ENCODE assay signal across 8 cellular contexts in genomic region chr3:54146383-54147239, GRCh38. TPM values are rescaled to one million over a fixed set of nuclear protein-coding genes. Genes with fewer than 3 reads are reported as not detected.
DNase-seq lines count a peak whose midpoint lies in the region; ATAC-seq, FAIRE-seq and TF ChIP-seq lines count a peak whose summit lies in the region.

No MANE protein-coding gene starts in this region.

- no peak overlapping the region for H3K27ac Mint-ChIP-seq in neural crest cell (ENCODE audit: unreplicated experiment)
- no peak overlapping the region for H3K27ac Mint-ChIP-seq in activated T-cell treated with anti-CD3 and anti-CD28 coated beads, Interleukin-2, amount 50 U/mL, for 24 hours

- H3K36me3 ChIP-seq in GM23248 (ENCODE audit: low read depth), result no peaks in the 10 kb centered on the region

- H3K27ac ChIP-seq in A549 (no peak overlapping the region), GM23248 (no peak overlapping the region)

- H3K4me3 ChIP-seq in A549 (no peak overlapping the region), GM23248 (no peak overlapping the region), epithelial cell of esophagus (ENCODE audit: low read length) (no peak overlapping the region)

- ATAC-seq in A549, result peak; percentile 89 to 95

- no peak overlapping the region for H3K4me2 ChIP-seq in A549
- H3K4me2 ChIP-seq in GM23248 (ENCODE audit: unreplicated experiment), result no peak overlapping the region

- H3K4me1 ChIP-seq in A549, result no peaks in the 10 kb centered on the region
- no peaks in the 10 kb centered on the region for H3K4me1 ChIP-seq in GM23248 (ENCODE audit: insufficient read depth)

- H3K9me2 ChIP-seq in GM23248 (ENCODE audit: insufficient read depth), result no peaks in the 10 kb centered on the region

- no peak overlapping the region for H3K9ac ChIP-seq in GM23248

- TF ChIP-seq RAD21 in A549 (conservative IDR thresholded peaks at IDR 0.05 in 1 of 2, IDR thresholded peaks at IDR 0.05 in 1 of 2), result peak; percentile 64 to 74

- DNase-seq in A549 (ENCODE audit: low read depth in 1 of 2, low spot score in 1 of 2) (peak; percentile 27 to 36), GM23248 (peak; percentile 44), NCI-H774 (lab: John Stamatoyannopoulos, UW) (peak; percentile 25), epithelial cell of esophagus (ENCODE audit: low read depth) (no peak), neural crest cell (ENCODE audit: low read depth, low spot score) (peak; percentile 62), NCI-H2029 (lab: John Stamatoyannopoulos, UW) (no peak), T-helper 1 cell (no peak)
- no peak for DNase-seq in activated T-cell treated with anti-CD3 and anti-CD28 coated beads, Interleukin-2, amount 50 U/mL, for 24 hours

- TF ChIP-seq CTCF in A549 (IDR thresholded peaks at IDR 0.05) (peak; percentile 29), epithelial cell of esophagus (IDR thresholded peaks at IDR 0.05; ENCODE audit: insufficient read depth, low read depth, low read length, missing control alignments) (peak; percentile 36), neural crest cell (conservative IDR thresholded peaks at IDR 0.05) (peak; percentile 75)

- no peaks in the 10 kb centered on the region for H3K79me2 ChIP-seq in GM23248 (ENCODE audit: insufficient read depth)

- H3K4me1 Mint-ChIP-seq in neural crest cell, result peaks cover 11% of the 10 kb centered on the region
- H3K4me1 Mint-ChIP-seq in activated T-cell treated with anti-CD3 and anti-CD28 coated beads, Interleukin-2, amount 50 U/mL, for 24 hours (ENCODE audit: low read depth), result no peaks in the 10 kb centered on the region

- CTCF ChIA-PET in A549 (lab: Yijun Ruan, JAX), result interaction anchor here (0.8 to 2.2 kb wide), 6 partner anchors 9 to 261 kb away, joined by 3 to 11 read pairs (median 6); no protein-coding TSS in a partner anchor

- H3K27me3 ChIP-seq in GM23248 (replicated peaks; ENCODE audit: insufficient read depth), result no peaks in the 10 kb centered on the region; the same call in 1 of the 2 replicates

- no peaks in the 10 kb centered on the region for H3F3A ChIP-seq in GM23248 (ENCODE audit: insufficient read depth)

- no peaks in the 10 kb centered on the region for H3K36me3 Mint-ChIP-seq in neural crest cell (ENCODE audit: low read depth)
- no peaks in the 10 kb centered on the region for H3K36me3 Mint-ChIP-seq in activated T-cell treated with anti-CD3 and anti-CD28 coated beads, Interleukin-2, amount 50 U/mL, for 24 hours (ENCODE audit: low read depth)

- peaks cover 10% of the 10 kb centered on the region for H3K27me3 Mint-ChIP-seq in neural crest cell (ENCODE audit: low read depth)
- H3K27me3 Mint-ChIP-seq in activated T-cell treated with anti-CD3 and anti-CD28 coated beads, Interleukin-2, amount 50 U/mL, for 24 hours, result peaks cover 32% of the 10 kb centered on the region

- 23% methylated on average over 6 of the region's 15 CpGs for WGBS in A549 (ENCODE audit: missing lambda C conversion rate)
- 9 to 13% methylated on average over 15 of the region's 15 CpGs for WGBS in GM23248 (ENCODE audit: low coverage in 1 of 2, low lambda C conversion rate in 2 of 2, missing lambda C conversion rate in 2 of 2), 2 experiments

- POLR2A ChIA-PET in A549 (lab: Yijun Ruan, JAX), result no interaction called here

- no peaks in the 10 kb centered on the region for H3K9me3 ChIP-seq in A549
- no peaks in the 10 kb centered on the region for H3K9me3 ChIP-seq in GM23248 (ENCODE audit: low read depth)

- no peak for FAIRE-seq in A549 (lab: Jason Lieb, UNC)

- H3K9me3 Mint-ChIP-seq in neural crest cell, result no peaks in the 10 kb centered on the region
- no peaks in the 10 kb centered on the region for H3K9me3 Mint-ChIP-seq in activated T-cell treated with anti-CD3 and anti-CD28 coated beads, Interleukin-2, amount 50 U/mL, for 24 hours

- no peak for TF ChIP-seq EP300 in A549 (IDR thresholded peaks at IDR 0.05)

- in situ Hi-C loops in GM23248 (cut with MboI), result no loop called here

- no peaks in the 10 kb centered on the region for H4K20me1 ChIP-seq in GM23248 (ENCODE audit: insufficient read depth)

- no peak overlapping the region for H3K4me3 Mint-ChIP-seq in neural crest cell
- H3K4me3 Mint-ChIP-seq in activated T-cell treated with anti-CD3 and anti-CD28 coated beads, Interleukin-2, amount 50 U/mL, for 24 hours, result no peak overlapping the region

- no peak for TF ChIP-seq POLR2A in A549 (IDR thresholded peaks at IDR 0.05; ENCODE audit: low read length)

- H2AFZ ChIP-seq in GM23248, result no peak overlapping the region

TF ChIP-seq in A549, 52 proteins besides CTCF, POLR2A, EP300 and RAD21:
- TF ChIP-seq HDAC2 (IDR thresholded peaks at IDR 0.05) (no peak), SMC3 (IDR thresholded peaks at IDR 0.05) (peak; percentile 31)

RNA-seq across cellular contexts. Expression of gene CACNA2D3, which starts 24.3 kb away (rescaled TPM):
- polyA plus RNA-seq in A549 (2011; rRNA removed), result 0.04 and 0.05 TPM in 2 replicates
- polyA plus RNA-seq in A549 (2012; cell fraction: cytosol; rRNA removed), result not detected in 2 replicates
- polyA plus RNA-seq in A549 (2012; cell fraction: nucleus; rRNA removed), result not detected in 2 replicates
- 0.03 to 0.12 TPM (median 0.05 TPM) in 3 replicates for polyA plus RNA-seq in A549 (2017; fragmentation: RNase III; extraction: RNeasy Plus Mini Kit Qiagen cat#74134 plus additional on column Dnase treatment)
- polyA minus RNA-seq in A549 (2011; rRNA and poly(A)+ RNA removed), result not detected in 2 replicates
- under 0.01 and 0.43 TPM in 2 replicates for total RNA-seq in GM23248 (2014; rRNA removed; shearing (Covaris generic))
- polyA plus RNA-seq in GM23248 (2016; fragmentation: Nextera tagmentation; extraction: Ambion mirVana), result 0.30 and 0.39 TPM in 2 replicates
- total RNA-seq in neural crest cell, result 0.34 and 0.82 TPM in 2 replicates

Comparison
In these comparisons a context has a peak if more than half of its experiments do, and no peak if none do; other contexts are left out.
1. DNase-seq: peak in A549 (2 of 2), GM23248 (single experiment), NCI-H774 (single experiment) and neural crest cell (single experiment); none in epithelial cell of esophagus (single experiment), NCI-H2029 (single experiment), activated T-cell treated with anti-CD3 and anti-CD28 coated beads, Interleukin-2, amount 50 U/mL, for 24 hours (single experiment) and T-helper 1 cell (0 of 5).
2. Peak in every context shown above with its lines, with median percentiles within 50 percentile points of each other: CTCF ChIP-seq.